19 cellular contexts compared by ENCODE assay signal in the genomic region with DNA sequence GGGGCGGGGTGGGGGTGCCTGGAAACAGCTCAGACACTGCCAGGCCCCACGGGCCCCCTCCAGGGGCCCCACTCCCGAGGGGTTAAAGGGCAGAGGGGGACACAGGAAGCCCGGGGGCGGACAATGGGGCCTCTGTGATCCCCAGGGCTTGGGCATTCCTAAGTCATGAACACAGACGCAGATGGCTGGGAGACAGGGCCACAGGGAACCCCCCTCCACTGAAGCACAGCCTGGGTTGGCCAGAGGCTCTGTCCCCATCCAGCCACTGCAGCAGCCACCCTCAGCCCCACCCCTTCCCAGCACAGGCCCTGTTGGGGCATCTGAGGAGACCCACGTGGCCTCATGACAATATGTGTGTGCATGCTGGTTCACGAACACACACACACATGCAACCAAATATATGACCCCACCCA. TPM values are rescaled to one million over a fixed set of nuclear protein-coding genes. Genes with fewer than 3 reads are reported as not detected.
DNase-seq lines count a peak whose midpoint lies in the region; ATAC-seq, FAIRE-seq and TF ChIP-seq lines count a peak whose summit lies in the region.
"Had no signal": no experiment of that assay in that cellular context is flagged by ENCODE, and none has a peak within 500 bp of the region (broad histone marks: within the 10 kb centered on the region; RNA-seq: fewer than 3 reads in every experiment).

No MANE protein-coding gene starts in this region.

- H3K23ac ChIP-seq in trophoblast cell (ENCODE audit: low read length) = no peak overlapping the region

- no peak overlapping the region for H3K4ac ChIP-seq in trophoblast cell (ENCODE audit: low read depth, low read length)

- H4K91ac ChIP-seq in trophoblast cell (ENCODE audit: low read depth, low read length) = no peak overlapping the region

- H3K4me1 ChIP-seq in HUES6 (ENCODE audit: control insufficient read depth, insufficient read depth, low read length) (peaks cover 77% of the 10 kb centered on the region), trophoblast cell (ENCODE audit: control insufficient read depth in 1 of 2, insufficient read depth in 2 of 2, low read length in 2 of 2) (peaks cover 15 to 34% of the 10 kb centered on the region in 2 experiments)
- H3K4me1 ChIP-seq: breast epithelium had no signal

- peak overlapping the region; percentile 27 for H3K4me2 ChIP-seq in trophoblast cell (ENCODE audit: low read length)

- no peak overlapping the region for H3K14ac ChIP-seq in trophoblast cell (ENCODE audit: low read length)

- no peak overlapping the region for H2BK120ac ChIP-seq in trophoblast cell (ENCODE audit: insufficient read depth, low read length, poor library complexity)

- H2BK12ac ChIP-seq in trophoblast cell (ENCODE audit: low read length) = no peak overlapping the region

- no peaks in the 10 kb centered on the region for H3K79me2 ChIP-seq in trophoblast cell (ENCODE audit: control insufficient read depth, insufficient read depth, low read length, poor library complexity)

- WGBS in trophoblast cell (ENCODE audit: extremely low coverage, insufficient coverage, insufficient read length) = no CpG with 5 or more reads among the region's 8 CpGs

- H3K27me3 ChIP-seq in HUES6 (ENCODE audit: control insufficient read depth, insufficient read depth, low read length) = peaks cover 52% of the 10 kb centered on the region
- H3K27me3 ChIP-seq in trophoblast cell (ENCODE audit: insufficient read depth, low read length) = no peaks in the 10 kb centered on the region
- H3K27me3 ChIP-seq: ovary had no signal

- H2AK5ac ChIP-seq in trophoblast cell (ENCODE audit: low read length) = no peak overlapping the region

- H3K9ac ChIP-seq in HUES6 (ENCODE audit: low read length) (peak overlapping the region; percentile 21), trophoblast cell (ENCODE audit: low read length) (no peak overlapping the region)

- H4K8ac ChIP-seq in trophoblast cell (ENCODE audit: low read depth, low read length) = no peak overlapping the region

- no peaks in the 10 kb centered on the region for H3K36me3 ChIP-seq in HUES6 (ENCODE audit: control insufficient read depth, insufficient read depth, low read length)
- H3K36me3 ChIP-seq in trophoblast cell (ENCODE audit: control insufficient read depth in 1 of 2, insufficient read depth in 2 of 2, low read length in 2 of 2) = no peaks in the 10 kb centered on the region
- H3K36me3 ChIP-seq: breast epithelium, ovary had no signal

- no peak overlapping the region for H2BK5ac ChIP-seq in trophoblast cell (ENCODE audit: low read depth, low read length, poor library complexity)

- H3K79me1 ChIP-seq in trophoblast cell (ENCODE audit: low read length) = peaks cover 5% of the 10 kb centered on the region

- no peak overlapping the region for H4K12ac ChIP-seq in trophoblast cell (ENCODE audit: low read depth, low read length)

- FAIRE-seq in GM12891 (lab: Jason Lieb, UNC) = no peak

- H3K4me3 ChIP-seq in HUES6 (ENCODE audit: low read depth, low read length) = no peak overlapping the region
- no peak overlapping the region for H3K4me3 ChIP-seq in fibroblast of villous mesenchyme (ENCODE audit: low read depth, low read length)
- H3K4me3 ChIP-seq in trophoblast cell (ENCODE audit: low read depth, low read length) = no peak overlapping the region
- H3K4me3 ChIP-seq: breast epithelium, ovary had no signal

- TF ChIP-seq CTCF in fibroblast of villous mesenchyme (IDR thresholded peaks at IDR 0.05; ENCODE audit: insufficient read depth, low read depth, low read length) = no peak

- H3K9me3 ChIP-seq in HUES6 (ENCODE audit: control insufficient read depth, insufficient read depth, low read depth, low read length) = peaks cover 9% of the 10 kb centered on the region; the same call in 1 of the 2 replicates
- no peaks in the 10 kb centered on the region for H3K9me3 ChIP-seq in trophoblast cell (ENCODE audit: insufficient read depth, low read depth, low read length)
- H3K9me3 ChIP-seq: breast epithelium, ovary had no signal

- H3K18ac ChIP-seq in trophoblast cell (ENCODE audit: low read length) = no peak overlapping the region

- peak; percentile 21 for DNase-seq in NCI-H2227 (lab: John Stamatoyannopoulos, UW; ENCODE audit: unreplicated experiment)
- DNase-seq in NCI-H2227 treated with DMSO at 0.1 percent for 48 hours (lab: John Stamatoyannopoulos, UW) = no peak
- DNase-seq in fibroblast of villous mesenchyme (ENCODE audit: low read depth) = peak; percentile 12
- DNase-seq in trophoblast cell = no peak
- no peak for DNase-seq in GM12891 (ENCODE audit: insufficient read length, low spot score)
- DNase-seq in T-helper 9 cell = no peak
- DNase-seq: 8988T; activated CD4-positive, alpha-beta T cell treated with anti-CD3 and anti-CD28 coated beads for 36 hours; activated naive CD4-positive, alpha-beta T cell treated with anti-CD3 and anti-CD28 coated beads, Interleukin-2, amount 50 U/mL, for 16 hours; COR-L47; hippocampal formation; NCI-H1930; ovary; T-helper 17 cell had no signal

- H3K27ac ChIP-seq in HUES6 (ENCODE audit: low read depth, low read length) = no peak overlapping the region
- no peak overlapping the region for H3K27ac ChIP-seq in trophoblast cell (ENCODE audit: low read depth, low read length)
- H3K27ac ChIP-seq: breast epithelium, ovary had no signal

- no peak overlapping the region for H2AFZ ChIP-seq in trophoblast cell (ENCODE audit: insufficient read depth, low read length, poor library complexity)

- no peak for TF ChIP-seq POLR2A in GM12891 (IDR thresholded peaks at IDR 0.05; ENCODE audit: low read depth, low read length)

- no peak for ATAC-seq in HG03139 (IDR thresholded peaks at IDR 0.05; ENCODE audit: unreplicated experiment)
- ATAC-seq: activated CD4-positive, alpha-beta T cell treated with anti-CD3 and anti-CD28 coated beads for 36 hours; esophagus mucosa; stimulated activated effector memory CD8-positive, alpha-beta T cell treated with anti-CD3 and anti-CD28 coated beads, Interleukin-12 subunit alpha, Interleukin-12 subunit beta, amount 100 ng/mL, for 72 hours; T-helper 17 cell had no signal

TF ChIP-seq in GM12891, 5 proteins besides CTCF, POLR2A, EP300 and RAD21:
- TF ChIP-seq POLR2AphosphoS5 (IDR thresholded peaks at IDR 0.05; ENCODE audit: low read depth, low read length) = no peak
- no peak for TF ChIP-seq POU2F2 (IDR thresholded peaks at IDR 0.05; ENCODE audit: low read depth, low read length)
- no peak for TF ChIP-seq PAX5 (IDR thresholded peaks at IDR 0.05; ENCODE audit: insufficient read depth, low read length, severe bottlenecking)
- no peak for TF ChIP-seq SPI1 (IDR thresholded peaks at IDR 0.05; ENCODE audit: low read depth, low read length)
- TF ChIP-seq TAF1 (IDR thresholded peaks at IDR 0.05; ENCODE audit: low read depth, low read length) = no peak

RNA-seq across cellular contexts. Expression of a gene that starts 3.9 kb away (rescaled TPM):
- 16.4 and 54.4 TPM in 2 replicates for total RNA-seq in fibroblast of villous mesenchyme
- 17.7 and 21.8 TPM in 2 replicates for polyA plus RNA-seq in trophoblast cell (2013)
- polyA plus RNA-seq in GM12891 (2012; ENCODE audit: low read depth, missing spikeins) = 0.36 TPM

RNA-seq across cellular contexts. Expression of a gene that starts 22.4 kb away (rescaled TPM):
- under 0.01 TPM in 1 of 2 replicates, not detected in the other for total RNA-seq in fibroblast of villous mesenchyme
- not detected in 2 replicates for polyA plus RNA-seq in trophoblast cell (2013)
- polyA plus RNA-seq in GM12891 (2012; ENCODE audit: low read depth, missing spikeins) = 0.44 TPM
- total RNA-seq: activated CD4-positive, alpha-beta T cell treated with anti-CD3 and anti-CD28 coated beads for 36 hours; T-helper 17 cell had no signal

RNA-seq across cellular contexts. Expression of a gene that starts 44.0 kb away (rescaled TPM):
- 3.0 and 5.2 TPM in 2 replicates for total RNA-seq in fibroblast of villous mesenchyme
- polyA plus RNA-seq in trophoblast cell (2013) = 1.5 and 1.9 TPM in 2 replicates
- 57.8 TPM for polyA plus RNA-seq in GM12891 (2012; ENCODE audit: low read depth, missing spikeins)

RNA-seq across cellular contexts. Expression of a gene that starts 51.7 kb away (rescaled TPM):
- total RNA-seq in fibroblast of villous mesenchyme = 0.32 and 0.43 TPM in 2 replicates
- 0.18 and 0.29 TPM in 2 replicates for polyA plus RNA-seq in trophoblast cell (2013)
- 0.03 TPM for polyA plus RNA-seq in GM12891 (2012; ENCODE audit: low read depth, missing spikeins)

RNA-seq across cellular contexts. Expression of a gene that starts 52.7 kb away (rescaled TPM):
- 59.9 and 62.2 TPM in 2 replicates for total RNA-seq in fibroblast of villous mesenchyme
- polyA plus RNA-seq in trophoblast cell (2013) = 92.2 and 95.5 TPM in 2 replicates
- 87.7 TPM for polyA plus RNA-seq in GM12891 (2012; ENCODE audit: low read depth, missing spikeins)

Comparison
In these comparisons a context has a peak if more than half of its experiments do, and no peak if none do; other contexts are left out.
1. DNase-seq: peak in NCI-H2227 (single experiment) and fibroblast of villous mesenchyme (single experiment); none in NCI-H2227 treated with DMSO at 0.1 percent for 48 hours (single experiment), trophoblast cell (0 of 2), GM12891 (single experiment) and T-helper 9 cell (single experiment).